ENCODE assay signal across 14 cellular contexts in genomic region chr11:73001615-73002014, GRCh38.
DNase-seq lines count a peak whose midpoint lies in the region; ATAC-seq and TF ChIP-seq lines count a peak whose summit lies in the region.
"Had no signal": no experiment of that assay in that cellular context is flagged by ENCODE, and none has a peak within 500 bp of the region (broad histone marks: within the 10 kb centered on the region; RNA-seq: fewer than 3 reads in every experiment).

No MANE protein-coding gene starts in this region.

- H3K27me3 Mint-ChIP-seq in memory B cell = no peaks in the 10 kb centered on the region
- H3K27me3 Mint-ChIP-seq: activated naive CD8-positive, alpha-beta T cell treated with anti-CD3 and anti-CD28 coated beads for 36 hours; naive thymus-derived CD4-positive, alpha-beta T cell had no signal

- H4K5ac ChIP-seq in IMR-90 (ENCODE audit: low read depth, low read length) = no peak overlapping the region

- no TSS peak for BruUV-seq in IMR-90 (replicated peaks; lab: Mats Ljungman, UMichigan)

- TF ChIP-seq POLR2A in IMR-90 (IDR thresholded peaks at IDR 0.05; ENCODE audit: low read depth, low read length) = no peak

- no peak overlapping the region for H3K4me2 ChIP-seq in IMR-90 (ENCODE audit: low read depth, low read length)

- no peak overlapping the region for H4K8ac ChIP-seq in IMR-90 (ENCODE audit: low read depth in 2 of 2, low read length in 2 of 2)

- dilution Hi-C loops in IMR-90 (cut with HindIII; ENCODE audit: low sequenced_read_pairs, unreplicated experiment) = no loop called here

- H3K36me3 ChIP-seq in IMR-90 (ENCODE audit: control insufficient read depth, insufficient read depth, low read length) = no peaks in the 10 kb centered on the region
- H3K36me3 ChIP-seq: colonic mucosa, thyroid gland, WERI-Rb-1 had no signal

- H4K91ac ChIP-seq in IMR-90 (ENCODE audit: insufficient read depth, low read depth, low read length) = no peak overlapping the region

- H3K4me3 Mint-ChIP-seq in memory B cell = no peak overlapping the region
- H3K4me3 Mint-ChIP-seq: activated naive CD8-positive, alpha-beta T cell treated with anti-CD3 and anti-CD28 coated beads for 36 hours; CD8-positive, alpha-beta T cell; naive thymus-derived CD4-positive, alpha-beta T cell had no signal

- no peak overlapping the region for H3K18ac ChIP-seq in IMR-90 (ENCODE audit: low read depth, low read length)

- POLR2A ChIA-PET in IMR-90 (lab: Charles Lee; ENCODE audit: unreplicated experiment) = no interaction called here

- in situ Hi-C loops in IMR-90 (cut with MboI; ENCODE audit: low sequenced_read_pairs) = no loop called here

- H3K9ac ChIP-seq in IMR-90 (ENCODE audit: low read depth, low read length) = no peak overlapping the region

- peaks cover 14% of the 10 kb centered on the region for H3K9me3 Mint-ChIP-seq in memory B cell
- H3K9me3 Mint-ChIP-seq: activated naive CD8-positive, alpha-beta T cell treated with anti-CD3 and anti-CD28 coated beads for 36 hours; CD8-positive, alpha-beta T cell had no signal

- no peak overlapping the region for H3K4ac ChIP-seq in IMR-90 (ENCODE audit: low read depth, low read length)

- H4K20me1 ChIP-seq in IMR-90 (ENCODE audit: insufficient read depth, low read length) = no peaks in the 10 kb centered on the region; the same call in 1 of the 2 replicates

- no peaks in the 10 kb centered on the region for H3K9me3 ChIP-seq in IMR-90 (ENCODE audit: control insufficient read depth, insufficient read depth, low read length)
- H3K9me3 ChIP-seq: colonic mucosa, thyroid gland had no signal

- ATAC-seq in IMR-90 (ENCODE audit: low read depth) (no peak), memory B cell (ENCODE audit: low read depth) (no peak), sciatic nerve (no peak), HG02571 (IDR thresholded peaks at IDR 0.05; ENCODE audit: unreplicated experiment) (no peak)
- ATAC-seq: CD8-positive, alpha-beta T cell; naive thymus-derived CD4-positive, alpha-beta T cell had no signal

- CTCF ChIA-PET in IMR-90 (lab: Yijun Ruan, JAX) = interaction anchor here (0.6 kb wide), 1 partner anchor 16 kb away, joined by 8 read pairs; no protein-coding TSS in a partner anchor

- no peak overlapping the region for H2AK9ac ChIP-seq in IMR-90 (replicated peaks; ENCODE audit: low read depth, low read length, poor library complexity)

- H3K4me1 ChIP-seq in IMR-90 (ENCODE audit: control insufficient read depth, insufficient read depth, low read length) = no peaks in the 10 kb centered on the region
- H3K4me1 ChIP-seq: colonic mucosa, thyroid gland had no signal

- H2AK5ac ChIP-seq in IMR-90 (ENCODE audit: low read depth, low read length) = no peak overlapping the region

- peaks cover 17 to 48% of the 10 kb centered on the region in 2 experiments for H3K79me1 ChIP-seq in IMR-90 (ENCODE audit: low read depth in 1 of 2, low read length in 2 of 2)

- DNase-seq in IMR-90 (no peak), NCI-H1694 treated with DMSO at 0.1 percent for 48 hours (lab: John Stamatoyannopoulos, UW) (peak; percentile 5), amniotic epithelial cell (ENCODE audit: low read depth) (peak; percentile 40), memory B cell (ENCODE audit: low spot score in 2 of 2) (no peak), KG1 (lab: John Stamatoyannopoulos, UW) (no peak), sciatic nerve (ENCODE audit: low spot score) (no peak)
- DNase-seq in stimulated activated CD4-positive, alpha-beta T cell treated with anti-CD3 and anti-CD28 coated beads, Interleukin-4, amount 100 ng/mL, for 24 hours = no peak
- DNase-seq: activated naive CD8-positive, alpha-beta T cell treated with anti-CD3 and anti-CD28 coated beads for 36 hours; CD8-positive, alpha-beta T cell; colonic mucosa; naive thymus-derived CD4-positive, alpha-beta T cell; thyroid gland; WERI-Rb-1 had no signal

- H3K4me1 Mint-ChIP-seq in memory B cell = peaks cover 47% of the 10 kb centered on the region

- H2BK20ac ChIP-seq in IMR-90 (ENCODE audit: low read depth, low read length) = no peak overlapping the region

- no peak overlapping the region for H3K23ac ChIP-seq in IMR-90 (ENCODE audit: low read depth, low read length)

- no peak overlapping the region for H2BK5ac ChIP-seq in IMR-90 (ENCODE audit: low read depth, low read length, poor library complexity, severe bottlenecking)

- no CpG with 5 or more reads among the region's 4 CpGs for WGBS in IMR-90 (ENCODE audit: extremely low coverage in 2 of 2, insufficient read length in 1 of 2), 2 experiments

- TF ChIP-seq CTCF in IMR-90 (conservative IDR thresholded peaks at IDR 0.05; ENCODE audit: low read depth, low read length) = no peak

- no peak overlapping the region for H3K4me3 ChIP-seq in IMR-90 (ENCODE audit: insufficient read depth, low read depth, low read length)
- H3K4me3 ChIP-seq: colonic mucosa, thyroid gland had no signal

- 0 out of 2 replicates have a peak overlapping the region, but pooled peaks have one; percentile 7 for H3K14ac ChIP-seq in IMR-90 (replicated peaks; ENCODE audit: low read depth, low read length)

- no peak overlapping the region for H2AFZ ChIP-seq in IMR-90 (replicated peaks; ENCODE audit: low read length, poor library complexity)

- H2BK15ac ChIP-seq in IMR-90 (ENCODE audit: low read depth, low read length) = no peak overlapping the region

- H3K27me3 ChIP-seq in IMR-90 (ENCODE audit: control insufficient read depth, insufficient read depth, low read length) = no peaks in the 10 kb centered on the region
- H3K27me3 ChIP-seq: colonic mucosa, thyroid gland had no signal

- H3K56ac ChIP-seq in IMR-90 (ENCODE audit: extremely low read depth, insufficient read depth, low read length) = no peak overlapping the region

- H3K27ac Mint-ChIP-seq in memory B cell = peak overlapping the region; percentile 92
- H3K27ac Mint-ChIP-seq: activated naive CD8-positive, alpha-beta T cell treated with anti-CD3 and anti-CD28 coated beads for 36 hours; CD8-positive, alpha-beta T cell had no signal

- peaks cover 2% of the 10 kb centered on the region for H3K9me1 ChIP-seq in IMR-90 (ENCODE audit: insufficient read depth, low read length)

- intact Hi-C loops in IMR-90 (cut with micrococcal nuclease) = no loop called here
- intact Hi-C loops in sciatic nerve (cut with DNase I) = no loop called here

- peaks cover 49% of the 10 kb centered on the region for H3K36me3 Mint-ChIP-seq in memory B cell

- TF ChIP-seq RAD21 in IMR-90 (IDR thresholded peaks at IDR 0.05; ENCODE audit: low read length) = no peak

- no peak overlapping the region for H2BK120ac ChIP-seq in IMR-90 (ENCODE audit: low read depth, low read length)

- no peak overlapping the region for H3K27ac ChIP-seq in IMR-90 (ENCODE audit: insufficient read depth, low read length)
- H3K27ac ChIP-seq: colonic mucosa, thyroid gland, WERI-Rb-1 had no signal

TF ChIP-seq in IMR-90, 13 proteins besides CTCF, POLR2A, EP300 and RAD21:
- no peak for TF ChIP-seq ELK1 (IDR thresholded peaks at IDR 0.05; ENCODE audit: borderline replicate concordance, low read depth, low read length)

Comparison
In these comparisons a context has a peak if more than half of its experiments do, and no peak if none do; other contexts are left out.
1. DNase-seq: peak in NCI-H1694 treated with DMSO at 0.1 percent for 48 hours (single experiment) and amniotic epithelial cell (single experiment); none in IMR-90 (single experiment), memory B cell (0 of 2), stimulated activated CD4-positive, alpha-beta T cell treated with anti-CD3 and anti-CD28 coated beads, Interleukin-4, amount 100 ng/mL, for 24 hours (single experiment), KG1 (single experiment) and sciatic nerve (single experiment).